ENCODE assay signal across 9 cellular contexts in the genomic region with DNA sequence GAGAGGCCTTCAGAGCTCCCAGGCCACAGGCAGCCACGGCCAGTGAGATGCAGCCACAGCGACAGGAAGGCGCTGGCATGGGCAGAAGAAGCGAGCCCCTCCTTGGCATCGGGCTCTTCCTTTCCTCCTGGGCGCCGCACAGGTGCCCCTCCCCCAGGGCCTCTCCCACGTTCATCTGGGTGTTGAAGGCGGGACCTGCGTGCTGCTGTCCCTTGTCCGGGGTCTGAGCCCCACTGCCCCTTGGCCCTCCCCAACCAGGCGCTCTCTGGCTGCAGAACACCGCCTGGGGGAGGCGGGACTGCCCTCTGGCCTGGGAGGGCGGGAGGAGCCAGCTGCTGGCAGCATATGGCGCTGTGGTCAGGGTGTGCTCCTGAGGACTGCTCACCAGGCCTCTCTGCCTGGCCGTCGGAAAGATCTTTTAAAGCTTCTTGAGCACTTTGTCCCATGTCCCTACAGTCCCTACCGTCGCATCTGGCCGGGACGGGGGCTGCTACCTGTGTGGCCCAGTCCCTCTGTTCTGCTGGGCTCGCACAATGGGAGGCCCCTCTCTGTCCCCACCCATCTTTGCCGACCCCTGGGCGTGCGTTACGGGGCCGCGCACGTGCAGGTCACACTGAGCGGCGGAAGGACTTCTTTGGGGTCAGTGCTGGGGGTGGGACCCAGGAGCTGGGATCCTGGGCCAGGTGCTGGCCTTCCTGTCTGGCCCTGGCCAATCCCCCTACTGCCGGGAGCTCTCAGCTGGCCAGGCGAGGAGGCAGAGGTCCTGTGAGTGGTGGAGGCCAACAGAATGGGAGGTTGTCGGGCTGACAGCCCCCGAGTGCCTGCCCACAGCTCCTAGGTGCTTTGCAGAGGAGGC. TPM values are rescaled to one million over a fixed set of nuclear protein-coding genes. Genes with fewer than 3 reads are reported as not detected.
A peak's percentile ranks its signal among the peaks of the same experiment; 100 is the strongest.
DNase-seq lines count a peak whose midpoint lies in the region; ATAC-seq and TF ChIP-seq lines count a peak whose summit lies in the region.
"Had no signal": no experiment of that assay in that cellular context is flagged by ENCODE, and none has a peak within 500 bp of the region (broad histone marks: within the 10 kb centered on the region; RNA-seq: fewer than 3 reads in every experiment).

No MANE protein-coding gene starts in this region.

- no peak overlapping the region for H3K27ac Mint-ChIP-seq in activated CD4-positive, alpha-beta T cell treated with anti-CD3 and anti-CD28 coated beads, Interleukin-2, amount 10 ng/mL, durations not matched to agents 7 days and 5 days

- no peak overlapping the region for H2AFZ ChIP-seq in SK-N-SH (ENCODE audit: low read depth)
- H2AFZ ChIP-seq in smooth muscle cell (ENCODE audit: low read depth) = no peak overlapping the region

- CTCF ChIA-PET in activated CD4-positive, alpha-beta T cell treated with anti-CD3 and anti-CD28 coated beads, Interleukin-2, amount 10 ng/mL, durations not matched to agents 7 days and 5 days (lab: Charles Lee) = no interaction called here
- CTCF ChIA-PET in SK-N-SH (lab: Yijun Ruan, JAX) = interaction anchor here (0.9 to 4.4 kb wide), 13 partner anchors 9 to 522 kb away, joined by 3 to 33 read pairs (median 4); a partner anchor contains a TSS

- H4K20me1 ChIP-seq in SK-N-SH (ENCODE audit: insufficient read depth) (no peaks in the 10 kb centered on the region), smooth muscle cell (ENCODE audit: low read depth) (no peaks in the 10 kb centered on the region)

- H3K4me2 ChIP-seq in SK-N-SH = peak overlapping the region; percentile 89
- peak overlapping the region; percentile 98 for H3K4me2 ChIP-seq in smooth muscle cell

- H3K27me3 ChIP-seq in SK-N-SH (ENCODE audit: insufficient read depth) = no peaks in the 10 kb centered on the region
- no peaks in the 10 kb centered on the region for H3K27me3 ChIP-seq in smooth muscle cell (ENCODE audit: low read depth)

- H3K4me1 ChIP-seq in SK-N-SH (ENCODE audit: control insufficient read depth in 1 of 2, insufficient read depth in 2 of 2, low read depth in 1 of 2, low read length in 1 of 2) = peaks cover 22 to 33% of the 10 kb centered on the region in 2 experiments; a peak in 3 of 4 replicates
- H3K4me1 ChIP-seq in smooth muscle cell (ENCODE audit: low read depth) = peaks cover 27% of the 10 kb centered on the region

- H3K9ac ChIP-seq in SK-N-SH (peak overlapping the region; percentile 69; the same call in 1 of the 2 replicates), smooth muscle cell (ENCODE audit: low read depth) (no peak overlapping the region)

- H3K4me1 Mint-ChIP-seq in activated CD4-positive, alpha-beta T cell treated with anti-CD3 and anti-CD28 coated beads, Interleukin-2, amount 10 ng/mL, durations not matched to agents 7 days and 5 days = peaks cover 28% of the 10 kb centered on the region

- no peaks in the 10 kb centered on the region for H3K9me2 ChIP-seq in SK-N-SH

- H3K27ac ChIP-seq in SK-N-SH (ENCODE audit: low read depth in 2 of 2, low read length in 1 of 2) = peak overlapping the region in 1 of 2 experiments; percentile 75; a peak in 3 of 4 replicates
- no peak overlapping the region for H3K27ac ChIP-seq in smooth muscle cell (ENCODE audit: low read depth)

- no peaks in the 10 kb centered on the region for H3K9me3 Mint-ChIP-seq in activated CD4-positive, alpha-beta T cell treated with anti-CD3 and anti-CD28 coated beads, Interleukin-2, amount 10 ng/mL, durations not matched to agents 7 days and 5 days

- no peak for DNase-seq in activated CD4-positive, alpha-beta T cell treated with anti-CD3 and anti-CD28 coated beads, Interleukin-2, amount 10 ng/mL, durations not matched to agents 7 days and 5 days
- DNase-seq in activated CD4-positive, alpha-beta T cell treated with anti-CD3 and anti-CD28 coated beads for 4 hours = no peak
- DNase-seq in SK-N-SH (peak; percentile 90), glomerular visceral epithelial cell (ENCODE audit: extremely low spot score) (peak; percentile 56), smooth muscle cell (lab: John Stamatoyannopoulos, UW; ENCODE audit: unreplicated experiment) (no peak), superior temporal gyrus (ENCODE audit: extremely low spot score) (no peak), NCI-H2029 treated with DMSO at 0.1 percent for 48 hours (lab: John Stamatoyannopoulos, UW) (no peak)
- DNase-seq: activated CD4-positive, alpha-beta T cell treated with anti-CD3 and anti-CD28 coated beads for 48 hours had no signal

- H3K4me3 ChIP-seq in SK-N-SH (ENCODE audit: low read depth in 2 of 2, low read length in 1 of 2) (peak overlapping the region; percentile 73 to 80), smooth muscle cell (peak overlapping the region; percentile 71)

- peaks cover 24% of the 10 kb centered on the region; the same call in 1 of the 2 replicates for H3K79me2 ChIP-seq in SK-N-SH (ENCODE audit: insufficient read depth)
- H3K79me2 ChIP-seq in smooth muscle cell (ENCODE audit: low read depth) = no peaks in the 10 kb centered on the region

- H3K9me3 ChIP-seq in SK-N-SH = no peaks in the 10 kb centered on the region
- H3K9me3 ChIP-seq in smooth muscle cell (replicated peaks; ENCODE audit: low read depth) = no peaks in the 10 kb centered on the region

- TF ChIP-seq EP300 in SK-N-SH (IDR thresholded peaks at IDR 0.05; ENCODE audit: borderline replicate concordance in 1 of 2, low read depth in 1 of 2, low read length in 1 of 2) = peak in 1 of 2 experiments; percentile 15; a peak in 1 of 4 replicates

- H3K36me3 Mint-ChIP-seq in activated CD4-positive, alpha-beta T cell treated with anti-CD3 and anti-CD28 coated beads, Interleukin-2, amount 10 ng/mL, durations not matched to agents 7 days and 5 days (ENCODE audit: low read depth) = peaks cover 5% of the 10 kb centered on the region

- no peak for TF ChIP-seq RAD21 in SK-N-SH (IDR thresholded peaks at IDR 0.05; ENCODE audit: low read length)

- no peak for TF ChIP-seq CTCF in SK-N-SH (IDR thresholded peaks at IDR 0.05)
- no peak for TF ChIP-seq CTCF in smooth muscle cell (IDR thresholded peaks at IDR 0.05; ENCODE audit: borderline replicate concordance, insufficient read depth, poor library complexity, severe bottlenecking)

- H3F3A ChIP-seq in SK-N-SH (replicated peaks; ENCODE audit: insufficient read depth) (peaks cover 19% of the 10 kb centered on the region), smooth muscle cell (ENCODE audit: low read depth) (peaks cover 5% of the 10 kb centered on the region)

- H3K36me3 ChIP-seq in SK-N-SH (replicated peaks in 1 of 2; ENCODE audit: control insufficient read depth in 1 of 2, insufficient read depth in 2 of 2, low read length in 1 of 2) = peaks cover 0 to 10% of the 10 kb centered on the region in 2 experiments
- no peaks in the 10 kb centered on the region for H3K36me3 ChIP-seq in smooth muscle cell (ENCODE audit: low read depth)

- WGBS in SK-N-SH (ENCODE audit: low lambda C conversion rate) = 68% methylated on average over 32 of the region's 36 CpGs
- 86% methylated on average over 29 of the region's 36 CpGs for WGBS in smooth muscle cell (ENCODE audit: low lambda C conversion rate)

- no peaks in the 10 kb centered on the region for H3K27me3 Mint-ChIP-seq in activated CD4-positive, alpha-beta T cell treated with anti-CD3 and anti-CD28 coated beads, Interleukin-2, amount 10 ng/mL, durations not matched to agents 7 days and 5 days

- POLR2A ChIA-PET in activated CD4-positive, alpha-beta T cell treated with anti-CD3 and anti-CD28 coated beads, Interleukin-2, amount 10 ng/mL, durations not matched to agents 7 days and 5 days (lab: Charles Lee) = no interaction called here
- POLR2A ChIA-PET in SK-N-SH (lab: Yijun Ruan, JAX) = interaction anchor here (0.8 to 3.8 kb wide), 8 partner anchors 10 to 158 kb away, joined by 3 to 30 read pairs (median 3); a partner anchor contains a TSS

- no peak for ATAC-seq in GM21423 (IDR thresholded peaks at IDR 0.05; ENCODE audit: unreplicated experiment)

- peak overlapping the region; percentile 81 for H3K4me3 Mint-ChIP-seq in activated CD4-positive, alpha-beta T cell treated with anti-CD3 and anti-CD28 coated beads, Interleukin-2, amount 10 ng/mL, durations not matched to agents 7 days and 5 days

TF ChIP-seq in SK-N-SH, 30 proteins besides CTCF, POLR2A, EP300 and RAD21 (continues in another document):
- TF ChIP-seq CHD2 (IDR thresholded peaks at IDR 0.05; ENCODE audit: low read length, partially characterized antibody) = peak; percentile 23

RNA-seq across cellular contexts. Expression of a gene that starts 1.7 kb away (rescaled TPM):
- total RNA-seq in activated CD4-positive, alpha-beta T cell treated with anti-CD3 and anti-CD28 coated beads, Interleukin-2, amount 10 ng/mL, durations not matched to agents 7 days and 5 days = 10 to 100 TPM; 29.2 to 32.4 TPM
- 29.9 and 34.7 TPM in 2 replicates for polyA plus RNA-seq in SK-N-SH (2012; rRNA removed)
- polyA plus RNA-seq in SK-N-SH (2012; cell fraction: cytosol; rRNA removed) = 11.7 and 21.7 TPM in 2 replicates
- polyA plus RNA-seq in SK-N-SH (2012; cell fraction: nucleus; rRNA removed) = 44.0 and 46.7 TPM in 2 replicates
- 8.4 and 11.3 TPM in 2 replicates for total RNA-seq in smooth muscle cell
- polyA plus RNA-seq in smooth muscle cell = 13.0 and 21.0 TPM in 2 replicates

RNA-seq across cellular contexts. Expression of a gene that starts 10.6 kb away (rescaled TPM):
- 10 to 100 TPM; 52.7 to 62.3 TPM for total RNA-seq in activated CD4-positive, alpha-beta T cell treated with anti-CD3 and anti-CD28 coated beads, Interleukin-2, amount 10 ng/mL, durations not matched to agents 7 days and 5 days
- polyA plus RNA-seq in SK-N-SH (2012; rRNA removed) = 255 and 322 TPM in 2 replicates
- polyA plus RNA-seq in SK-N-SH (2012; cell fraction: cytosol; rRNA removed) = 191 and 244 TPM in 2 replicates
- 113 and 204 TPM in 2 replicates for polyA plus RNA-seq in SK-N-SH (2012; cell fraction: nucleus; rRNA removed)
- total RNA-seq in smooth muscle cell = 16.5 and 22.2 TPM in 2 replicates
- 83.6 and 92.4 TPM in 2 replicates for polyA plus RNA-seq in smooth muscle cell

RNA-seq across cellular contexts. Expression of a gene that starts 30.0 kb away (rescaled TPM):
- total RNA-seq in activated CD4-positive, alpha-beta T cell treated with anti-CD3 and anti-CD28 coated beads, Interleukin-2, amount 10 ng/mL, durations not matched to agents 7 days and 5 days = 100 to 1,000 TPM; 121 to 128 TPM
- polyA plus RNA-seq in SK-N-SH (2012; rRNA removed) = 184 and 192 TPM in 2 replicates
- 53.4 and 74.7 TPM in 2 replicates for polyA plus RNA-seq in SK-N-SH (2012; cell fraction: cytosol; rRNA removed)
- 726 and 951 TPM in 2 replicates for polyA plus RNA-seq in SK-N-SH (2012; cell fraction: nucleus; rRNA removed)
- 64.9 and 68.0 TPM in 2 replicates for total RNA-seq in smooth muscle cell
- 164 and 194 TPM in 2 replicates for polyA plus RNA-seq in smooth muscle cell

RNA-seq across cellular contexts. Expression of a gene that starts 30.2 kb away (rescaled TPM):
- 10 to 100 TPM; 35.4 to 42.1 TPM for total RNA-seq in activated CD4-positive, alpha-beta T cell treated with anti-CD3 and anti-CD28 coated beads, Interleukin-2, amount 10 ng/mL, durations not matched to agents 7 days and 5 days
- polyA plus RNA-seq in SK-N-SH (2012; rRNA removed) (148 and 166 TPM in 2 replicates), smooth muscle cell (62.1 and 77.3 TPM in 2 replicates)
- polyA plus RNA-seq in SK-N-SH (2012; cell fraction: cytosol; rRNA removed) = 127 and 132 TPM in 2 replicates
- polyA plus RNA-seq in SK-N-SH (2012; cell fraction: nucleus; rRNA removed) = 281 and 480 TPM in 2 replicates
- total RNA-seq in smooth muscle cell = 22.3 and 24.0 TPM in 2 replicates

RNA-seq across cellular contexts. Expression of a gene that starts 47.2 kb away (rescaled TPM):
- 10 to 100 TPM; 30.2 to 33.8 TPM for total RNA-seq in activated CD4-positive, alpha-beta T cell treated with anti-CD3 and anti-CD28 coated beads, Interleukin-2, amount 10 ng/mL, durations not matched to agents 7 days and 5 days
- 55.1 and 62.4 TPM in 2 replicates for polyA plus RNA-seq in SK-N-SH (2012; rRNA removed)
- 50.3 and 52.9 TPM in 2 replicates for polyA plus RNA-seq in SK-N-SH (2012; cell fraction: cytosol; rRNA removed)
- polyA plus RNA-seq in SK-N-SH (2012; cell fraction: nucleus; rRNA removed) = 72.5 and 89.0 TPM in 2 replicates
- 5.0 and 8.1 TPM in 2 replicates for total RNA-seq in smooth muscle cell
- 24.6 and 30.2 TPM in 2 replicates for polyA plus RNA-seq in smooth muscle cell

Comparison
In these comparisons a context has a peak if more than half of its experiments do, and no peak if none do; other contexts are left out.
1. DNase-seq: peak in SK-N-SH (single experiment) and glomerular visceral epithelial cell (single experiment); none in activated CD4-positive, alpha-beta T cell treated with anti-CD3 and anti-CD28 coated beads, Interleukin-2, amount 10 ng/mL, durations not matched to agents 7 days and 5 days (single experiment), activated CD4-positive, alpha-beta T cell treated with anti-CD3 and anti-CD28 coated beads for 4 hours (0 of 2), smooth muscle cell (single experiment), superior temporal gyrus (single experiment) and NCI-H2029 treated with DMSO at 0.1 percent for 48 hours (single experiment).